ENCODE assay signal across 9 cellular contexts in genomic region chr2:176097820-176098365, GRCh38. TPM values are rescaled to one million over a fixed set of nuclear protein-coding genes. Genes with fewer than 3 reads are reported as not detected.
A peak's percentile ranks its signal among the peaks of the same experiment; 100 is the strongest.
DNase-seq lines count a peak whose midpoint lies in the region; ATAC-seq, FAIRE-seq and TF ChIP-seq lines count a peak whose summit lies in the region.
"Had no signal": no experiment of that assay in that cellular context is flagged by ENCODE, and none has a peak within 500 bp of the region (broad histone marks: within the 10 kb centered on the region; RNA-seq: fewer than 3 reads in every experiment).

No MANE protein-coding gene starts in this region.

- H3K4me3 Mint-ChIP-seq in CD8-positive, alpha-beta memory T cell = peak overlapping the region; percentile 63 to 94 (median 81)
- peak overlapping the region; percentile 66 to 88 (median 71) for H3K4me3 Mint-ChIP-seq in brain

- peaks cover 23 to 34% (median 33%) of the 10 kb centered on the region in 3 donors for H3K4me1 Mint-ChIP-seq in CD8-positive, alpha-beta memory T cell
- H3K4me1 Mint-ChIP-seq in brain = peaks cover 30% of the 10 kb centered on the region

- H3K9ac ChIP-seq in Karpas-422 (ENCODE audit: low read length) = peak overlapping the region; percentile 71

- H3K27me3 ChIP-seq in CD8-positive, alpha-beta memory T cell (ENCODE audit: insufficient read depth, low read length, poor library complexity, severe bottlenecking) = peaks cover 90% of the 10 kb centered on the region
- H3K27me3 ChIP-seq in Karpas-422 (ENCODE audit: low read length) = no peaks in the 10 kb centered on the region
- H3K27me3 ChIP-seq in neutrophil = peaks cover 100% of the 10 kb centered on the region

- H3K4me1 ChIP-seq in CD8-positive, alpha-beta memory T cell (ENCODE audit: insufficient read depth, low read length) = peaks cover 18% of the 10 kb centered on the region
- peaks cover 17% of the 10 kb centered on the region for H3K4me1 ChIP-seq in Karpas-422 (ENCODE audit: low read length)
- peaks cover 26% of the 10 kb centered on the region in 2 experiments for H3K4me1 ChIP-seq in neutrophil (ENCODE audit: control insufficient read depth in 1 of 2, insufficient read depth in 1 of 2, low read depth in 1 of 2, low read length in 1 of 2)

- TF ChIP-seq POLR2A in GM12891 (IDR thresholded peaks at IDR 0.05; ENCODE audit: low read depth, low read length) = no peak

- CTCF ChIA-PET in CD8-positive, alpha-beta memory T cell (lab: Charles Lee) = interaction anchor here (0.7 to 2.6 kb wide), 11 partner anchors 9 to 847 kb away, joined by 3 to 36 read pairs (median 4); partner anchors contain the start of gene LNPK

- H3K4me3 ChIP-seq in CD8-positive, alpha-beta memory T cell (ENCODE audit: low read length) = no peak overlapping the region
- H3K4me3 ChIP-seq in Karpas-422 (ENCODE audit: low read length) (peak overlapping the region; percentile 69; the same call in 1 of the 2 replicates), neutrophil (ENCODE audit: low read depth in 1 of 2, low read length in 1 of 2) (peak overlapping the region; percentile 36 to 56)

- H3K36me3 Mint-ChIP-seq in CD8-positive, alpha-beta memory T cell = peaks cover 0 to 2% (median 0%) of the 10 kb centered on the region in 3 donors
- no peaks in the 10 kb centered on the region for H3K36me3 Mint-ChIP-seq in brain

- no peak for DNase-seq in CD8-positive, alpha-beta memory T cell
- DNase-seq in Karpas-422 (no peak), GM12891 (ENCODE audit: insufficient read length, low spot score) (no peak)
- no peak for DNase-seq in activated naive CD4-positive, alpha-beta T cell (lab: John Stamatoyannopoulos, UW)

- H3K4me2 ChIP-seq in Karpas-422 (ENCODE audit: low read depth, low read length, poor library complexity, severe bottlenecking) = peak overlapping the region; percentile 97

- peak overlapping the region in 3 of 8 donors; percentile 32 to 54 (median 51) for H3K27ac Mint-ChIP-seq in CD8-positive, alpha-beta memory T cell
- no peak overlapping the region for H3K27ac Mint-ChIP-seq in brain

- no peak overlapping the region for H2AFZ ChIP-seq in Karpas-422 (ENCODE audit: low read length)

- H3K36me3 ChIP-seq in CD8-positive, alpha-beta memory T cell (ENCODE audit: insufficient read depth, low read length) = no peaks in the 10 kb centered on the region
- H3K36me3 ChIP-seq in Karpas-422 (ENCODE audit: insufficient read depth, low read length) (no peaks in the 10 kb centered on the region), neutrophil (no peaks in the 10 kb centered on the region)

- FAIRE-seq in GM12891 (lab: Jason Lieb, UNC) = no peak

- H3K9me3 ChIP-seq in CD8-positive, alpha-beta memory T cell (ENCODE audit: low read length) = peaks cover 4% of the 10 kb centered on the region
- H3K9me3 ChIP-seq in Karpas-422 (ENCODE audit: low read length) = no peaks in the 10 kb centered on the region
- H3K9me3 ChIP-seq in neutrophil = no peaks in the 10 kb centered on the region

- TF ChIP-seq CTCF in brain (conservative IDR thresholded peaks at IDR 0.05) = peak; percentile 21 to 41
- no peak for TF ChIP-seq CTCF in neutrophil (IDR thresholded peaks at IDR 0.05)

- H3K27ac ChIP-seq in CD8-positive, alpha-beta memory T cell (ENCODE audit: low read depth, low read length) = no peak overlapping the region
- no peak overlapping the region for H3K27ac ChIP-seq in Karpas-422 (ENCODE audit: low read length)
- H3K27ac ChIP-seq in neutrophil = no peak overlapping the region

- H4K20me1 ChIP-seq in Karpas-422 (ENCODE audit: insufficient read depth, low read depth, low read length) = no peaks in the 10 kb centered on the region

- POLR2A ChIA-PET in CD8-positive, alpha-beta memory T cell (lab: Charles Lee) = no interaction called here

- H3K9me2 ChIP-seq in Karpas-422 (replicated peaks; ENCODE audit: insufficient read depth, low read length) = no peaks in the 10 kb centered on the region

- peaks cover 8 to 25% (median 13%) of the 10 kb centered on the region in 5 donors for H3K9me3 Mint-ChIP-seq in CD8-positive, alpha-beta memory T cell
- peaks cover 0 to 22% (median 4%) of the 10 kb centered on the region in 5 experiments for H3K9me3 Mint-ChIP-seq in brain

- ATAC-seq in HG02938 (IDR thresholded peaks at IDR 0.05; ENCODE audit: unreplicated experiment) (no peak), GM18498 (IDR thresholded peaks at IDR 0.05; ENCODE audit: unreplicated experiment) (no peak)

- no peaks in the 10 kb centered on the region for H3K79me2 ChIP-seq in Karpas-422 (ENCODE audit: low read length)

- H3K27me3 Mint-ChIP-seq in CD8-positive, alpha-beta memory T cell = peaks cover 91 to 92% of the 10 kb centered on the region in 2 donors
- peaks cover 100% of the 10 kb centered on the region for H3K27me3 Mint-ChIP-seq in brain

TF ChIP-seq in GM12891, 5 proteins besides CTCF, POLR2A, EP300 and RAD21:
- TF ChIP-seq SPI1 (IDR thresholded peaks at IDR 0.05; ENCODE audit: low read depth, low read length) (no peak), PAX5 (IDR thresholded peaks at IDR 0.05; ENCODE audit: insufficient read depth, low read length, severe bottlenecking) (no peak), POU2F2 (IDR thresholded peaks at IDR 0.05; ENCODE audit: low read depth, low read length) (no peak), TAF1 (IDR thresholded peaks at IDR 0.05; ENCODE audit: low read depth, low read length) (no peak), POLR2AphosphoS5 (IDR thresholded peaks at IDR 0.05; ENCODE audit: low read depth, low read length) (no peak)
TF ChIP-seq in GM12891: peak in this region for 0.

RNA-seq across cellular contexts. Expression of gene HOXD12, which starts 1.7 kb away (rescaled TPM):
- not detected for total RNA-seq in CD8-positive, alpha-beta memory T cell
- not detected for polyA plus RNA-seq in CD8-positive, alpha-beta memory T cell
- 1.0 and 1.9 TPM in 2 replicates for total RNA-seq in Karpas-422 (2014; rRNA removed; shearing (Covaris generic); ENCODE audit: low replicate concordance)
- 1.3 TPM for polyA plus RNA-seq in brain (ENCODE audit: insufficient read depth, low read depth, low replicate concordance)
- polyA plus RNA-seq in GM12891 (2012; ENCODE audit: low read depth, missing spikeins) = not detected
- total RNA-seq: lung microvascular endothelial cell had no signal

RNA-seq across cellular contexts. Expression of gene HOXD13, which starts 5.4 kb away (rescaled TPM):
- total RNA-seq in CD8-positive, alpha-beta memory T cell = not detected
- not detected for polyA plus RNA-seq in CD8-positive, alpha-beta memory T cell
- total RNA-seq in Karpas-422 (2014; rRNA removed; shearing (Covaris generic); ENCODE audit: low replicate concordance) = not detected in 2 replicates
- 9.8 TPM for polyA plus RNA-seq in brain (ENCODE audit: insufficient read depth, low read depth, low replicate concordance)
- not detected for polyA plus RNA-seq in GM12891 (2012; ENCODE audit: low read depth, missing spikeins)
- total RNA-seq: lung microvascular endothelial cell had no signal

RNA-seq across cellular contexts. Expression of gene HOXD11, which starts 9.2 kb away (rescaled TPM):
- not detected for total RNA-seq in CD8-positive, alpha-beta memory T cell
- polyA plus RNA-seq in CD8-positive, alpha-beta memory T cell = not detected
- total RNA-seq in Karpas-422 (2014; rRNA removed; shearing (Covaris generic); ENCODE audit: low replicate concordance) = not detected in 2 replicates
- polyA plus RNA-seq in brain (ENCODE audit: insufficient read depth, low read depth, low replicate concordance) = 5.1 TPM
- polyA plus RNA-seq in GM12891 (2012; ENCODE audit: low read depth, missing spikeins) = 0.09 TPM
- total RNA-seq: lung microvascular endothelial cell had no signal

RNA-seq across cellular contexts. Expression of gene EVX2, which starts 14.1 kb away (rescaled TPM):
- total RNA-seq in CD8-positive, alpha-beta memory T cell = not detected
- polyA plus RNA-seq in CD8-positive, alpha-beta memory T cell = not detected
- total RNA-seq in Karpas-422 (2014; rRNA removed; shearing (Covaris generic); ENCODE audit: low replicate concordance) = not detected in 2 replicates
- polyA plus RNA-seq in brain (ENCODE audit: insufficient read depth, low read depth, low replicate concordance) = 0.14 TPM
- not detected for polyA plus RNA-seq in GM12891 (2012; ENCODE audit: low read depth, missing spikeins)
- total RNA-seq: lung microvascular endothelial cell had no signal

RNA-seq across cellular contexts. Expression of gene HOXD10, which starts 18.7 kb away (rescaled TPM):
- total RNA-seq in CD8-positive, alpha-beta memory T cell = not detected
- polyA plus RNA-seq in CD8-positive, alpha-beta memory T cell = not detected
- not detected in 2 replicates for total RNA-seq in Karpas-422 (2014; rRNA removed; shearing (Covaris generic); ENCODE audit: low replicate concordance)
- polyA plus RNA-seq in brain (ENCODE audit: insufficient read depth, low read depth, low replicate concordance) = 17.2 TPM
- polyA plus RNA-seq in GM12891 (2012; ENCODE audit: low read depth, missing spikeins) = not detected
